Comparison of ENCODE assay signal across 1 cellular context in genomic region chr22:42648368-42649260, GRCh38.
TF ChIP-seq lines count a peak whose summit lies in the region.

No MANE protein-coding gene starts in this region.

TF ChIP-seq in HEK293, 187 proteins besides CTCF, POLR2A, EP300 and RAD21 (continued from another document):
- TF ChIP-seq ZNF670 (tag by site-specific recombination; IDR thresholded peaks at IDR 0.05; ENCODE audit: low read depth) = no peak
- no peak for TF ChIP-seq ZNF747 (tag by site-specific recombination; IDR thresholded peaks at IDR 0.05)
- TF ChIP-seq ZNF292 (tag by site-specific recombination; IDR thresholded peaks at IDR 0.05; ENCODE audit: borderline replicate concordance, low read depth) = no peak
- TF ChIP-seq TCF7L2 (IDR thresholded peaks at IDR 0.05; ENCODE audit: borderline replicate concordance, low read depth, low read length) = no peak
- no peak for TF ChIP-seq ZNF223 (tag by site-specific recombination; IDR thresholded peaks at IDR 0.05)
- TF ChIP-seq ZNF404 (tag by site-specific recombination; IDR thresholded peaks at IDR 0.05) = no peak
- TF ChIP-seq ZBTB48 (tag by site-specific recombination; IDR thresholded peaks at IDR 0.05) = peak; percentile 67
- peak; percentile 93 for TF ChIP-seq PATZ1 (tag by site-specific recombination; IDR thresholded peaks at IDR 0.05)
- TF ChIP-seq ZNF624 (tag by site-specific recombination; IDR thresholded peaks at IDR 0.05) = no peak
- TF ChIP-seq ZNF555 (tag by site-specific recombination; conservative IDR thresholded peaks at IDR 0.05) = no peak
- no peak for TF ChIP-seq REPIN1 (tag by site-specific recombination; IDR thresholded peaks at IDR 0.05; ENCODE audit: low read depth)
- TF ChIP-seq ZNF549 (tag by site-specific recombination; IDR thresholded peaks at IDR 0.05) = no peak
- TF ChIP-seq ZNF701 (tag by site-specific recombination; IDR thresholded peaks at IDR 0.05) = no peak
- TF ChIP-seq EGR2 (tag by site-specific recombination; IDR thresholded peaks at IDR 0.05; ENCODE audit: low read depth) = peak; percentile 95
- peak; percentile 96 for TF ChIP-seq ZSCAN4 (tag by site-specific recombination; IDR thresholded peaks at IDR 0.05)
- no peak for TF ChIP-seq ZNF660 (tag by site-specific recombination; IDR thresholded peaks at IDR 0.05)
- TF ChIP-seq ZNF114 (tag by site-specific recombination; IDR thresholded peaks at IDR 0.05) = no peak
- no peak for TF ChIP-seq ZNF433 (tag by site-specific recombination; IDR thresholded peaks at IDR 0.05; ENCODE audit: low read depth)
- peak; percentile 78; the same call in 1 of the 2 replicates for TF ChIP-seq ZNF785 (tag by site-specific recombination; IDR thresholded peaks at IDR 0.05)
- 0 out of 2 replicates have a peak, but pooled peaks have one; percentile 15 for TF ChIP-seq ZNF169 (tag by site-specific recombination; IDR thresholded peaks at IDR 0.05)
- TF ChIP-seq PBX3 (CRISPR knock-in tag; IDR thresholded peaks at IDR 0.05) = peak; percentile 27; the same call in 1 of the 2 replicates
- TF ChIP-seq ZNF211 (tag by site-specific recombination; IDR thresholded peaks at IDR 0.05; ENCODE audit: low read depth) = no peak
- TF ChIP-seq ZNF362 (tag by site-specific recombination; IDR thresholded peaks at IDR 0.05) = no peak
- no peak for TF ChIP-seq KLF10 (tag by site-specific recombination; IDR thresholded peaks at IDR 0.05)
- TF ChIP-seq PRDM4 (tag by site-specific recombination; IDR thresholded peaks at IDR 0.05) = no peak
- TF ChIP-seq ZNF26 (tag by site-specific recombination; IDR thresholded peaks at IDR 0.05) = no peak
- peak; percentile 99 for TF ChIP-seq ZNF18 (tag by site-specific recombination; IDR thresholded peaks at IDR 0.05)
- no peak for TF ChIP-seq ZFP41 (tag by site-specific recombination; IDR thresholded peaks at IDR 0.05; ENCODE audit: borderline replicate concordance)
- no peak for TF ChIP-seq ZNF133 (tag by site-specific recombination; IDR thresholded peaks at IDR 0.05)
- TF ChIP-seq ZNF140 (tag by site-specific recombination; IDR thresholded peaks at IDR 0.05) = no peak
- no peak for TF ChIP-seq BCL6B (tag by site-specific recombination; IDR thresholded peaks at IDR 0.05)
- no peak for TF ChIP-seq HOXA7 (CRISPR knock-in tag; IDR thresholded peaks at IDR 0.05; ENCODE audit: borderline replicate concordance)
- TF ChIP-seq PRDM10 (tag by site-specific recombination; IDR thresholded peaks at IDR 0.05) = no peak
- no peak for TF ChIP-seq ZNF248 (tag by site-specific recombination; IDR thresholded peaks at IDR 0.05)
- TF ChIP-seq ZNF366 (tag by site-specific recombination; conservative IDR thresholded peaks at IDR 0.05) = no peak
- TF ChIP-seq ZNF266 (tag by site-specific recombination; IDR thresholded peaks at IDR 0.05; ENCODE audit: low read depth) = no peak
- no peak for TF ChIP-seq ZNF175 (tag by site-specific recombination; IDR thresholded peaks at IDR 0.05)
- TF ChIP-seq ZNF571 (tag by site-specific recombination; IDR thresholded peaks at IDR 0.05) = no peak
- TF ChIP-seq ZNF214 (tag by site-specific recombination; IDR thresholded peaks at IDR 0.05; ENCODE audit: borderline replicate concordance) = no peak
- TF ChIP-seq BCL11A (tag by site-specific recombination; IDR thresholded peaks at IDR 0.05; ENCODE audit: low read depth) = no peak
- no peak for TF ChIP-seq ZNF548 (tag by site-specific recombination; IDR thresholded peaks at IDR 0.05)
- no peak for TF ChIP-seq ZNF610 (tag by site-specific recombination; IDR thresholded peaks at IDR 0.05; ENCODE audit: borderline replicate concordance)
